11 cellular contexts compared by ENCODE assay signal in genomic region chr11:67582026-67582425, GRCh38. TPM values are rescaled to one million over a fixed set of nuclear protein-coding genes. Genes with fewer than 3 reads are reported as not detected.
A peak's percentile ranks its signal among the peaks of the same experiment; 100 is the strongest.
DNase-seq lines count a peak whose midpoint lies in the region; ATAC-seq and TF ChIP-seq lines count a peak whose summit lies in the region.
"Had no signal": no experiment of that assay in that cellular context is flagged by ENCODE, and none has a peak within 500 bp of the region (broad histone marks: within the 10 kb centered on the region; RNA-seq: fewer than 3 reads in every experiment).

No MANE protein-coding gene starts in this region.

- ATAC-seq in RWPE2 (ENCODE audit: low read depth) (no peak), upper lobe of left lung (ENCODE audit: low FRiP score in 2 of 2) (no peak)

- H3K79me2 ChIP-seq in hepatocyte: peaks cover 22% of the 10 kb centered on the region

- peaks cover 16% of the 10 kb centered on the region for H3K36me3 Mint-ChIP-seq in activated naive CD4-positive, alpha-beta T cell treated with anti-CD3 and anti-CD28 coated beads, Interleukin-2, amount 10 ng/mL, durations not matched to agents 7 days and 5 days

- DNase-seq in activated naive CD4-positive, alpha-beta T cell treated with anti-CD3 and anti-CD28 coated beads, Interleukin-2, amount 10 ng/mL, durations not matched to agents 7 days and 5 days: no peak
- no peak for DNase-seq in activated naive CD4-positive, alpha-beta T cell treated with anti-CD3 and anti-CD28 coated beads, Interleukin-2, amount 50 U/mL, for 16 hours
- DNase-seq in RWPE2 (ENCODE audit: low spot score) (no peak), hepatocyte (ENCODE audit: low spot score) (no peak), upper lobe of left lung (no peak), A172 (ENCODE audit: low spot score) (no peak), SKM-1 (lab: John Stamatoyannopoulos, UW; ENCODE audit: unreplicated experiment) (no peak)
- no peak for DNase-seq in effector CD8-positive, alpha-beta T cell (lab: John Stamatoyannopoulos, UW)
- DNase-seq: NCI-H2029 treated with DMSO at 0.1 percent for 48 hours had no signal

- CTCF ChIA-PET in activated naive CD4-positive, alpha-beta T cell treated with anti-CD3 and anti-CD28 coated beads, Interleukin-2, amount 10 ng/mL, durations not matched to agents 7 days and 5 days (lab: Charles Lee): interaction anchor here (1.0 to 2.2 kb wide), 4 partner anchors 10 to 236 kb away, joined by 3 to 7 read pairs (median 4); no protein-coding TSS in a partner anchor

- TF ChIP-seq CTCF in RWPE2 (IDR thresholded peaks at IDR 0.05; ENCODE audit: poor library complexity, severe bottlenecking) (no peak), hepatocyte (IDR thresholded peaks at IDR 0.05; ENCODE audit: poor library complexity) (no peak), upper lobe of left lung (IDR thresholded peaks at IDR 0.05) (no peak)

- TF ChIP-seq POLR2A in upper lobe of left lung (IDR thresholded peaks at IDR 0.05): no peak

- no peak overlapping the region for H3K4me3 ChIP-seq in RWPE2 (ENCODE audit: severe bottlenecking)
- H3K4me3 ChIP-seq in hepatocyte: no peak overlapping the region
- no peak overlapping the region for H3K4me3 ChIP-seq in upper lobe of left lung

- H4K20me1 ChIP-seq in hepatocyte (ENCODE audit: insufficient read depth, poor library complexity, severe bottlenecking): peaks cover 20% of the 10 kb centered on the region

- peak overlapping the region; percentile 96 for H3K4me2 ChIP-seq in hepatocyte

- H3K9me3 Mint-ChIP-seq in activated naive CD4-positive, alpha-beta T cell treated with anti-CD3 and anti-CD28 coated beads, Interleukin-2, amount 10 ng/mL, durations not matched to agents 7 days and 5 days: no peaks in the 10 kb centered on the region

- H3K4me1 ChIP-seq in RWPE2 (ENCODE audit: insufficient read depth, poor library complexity, severe bottlenecking) (peaks cover 26% of the 10 kb centered on the region), hepatocyte (ENCODE audit: insufficient read depth) (peaks cover 46% of the 10 kb centered on the region), upper lobe of left lung (peaks cover 21 to 38% (median 33%) of the 10 kb centered on the region in 4 donors)

- H3K27me3 ChIP-seq in RWPE2 (ENCODE audit: insufficient read depth, poor library complexity, severe bottlenecking) (no peaks in the 10 kb centered on the region), hepatocyte (no peaks in the 10 kb centered on the region), upper lobe of left lung (no peaks in the 10 kb centered on the region)

- no peak overlapping the region for H3K27ac Mint-ChIP-seq in activated naive CD4-positive, alpha-beta T cell treated with anti-CD3 and anti-CD28 coated beads, Interleukin-2, amount 10 ng/mL, durations not matched to agents 7 days and 5 days

- H3K4me1 Mint-ChIP-seq in activated naive CD4-positive, alpha-beta T cell treated with anti-CD3 and anti-CD28 coated beads, Interleukin-2, amount 10 ng/mL, durations not matched to agents 7 days and 5 days: peaks cover 51% of the 10 kb centered on the region

- H3K4me3 Mint-ChIP-seq in activated naive CD4-positive, alpha-beta T cell treated with anti-CD3 and anti-CD28 coated beads, Interleukin-2, amount 10 ng/mL, durations not matched to agents 7 days and 5 days: peak overlapping the region; percentile 95

- H3K36me3 ChIP-seq in RWPE2 (ENCODE audit: low read depth) (peaks cover 25% of the 10 kb centered on the region), hepatocyte (replicated peaks; ENCODE audit: insufficient read depth, low read depth) (no peaks in the 10 kb centered on the region), upper lobe of left lung (peaks cover 0 to 21% (median 17%) of the 10 kb centered on the region in 4 donors)

- H3K27ac ChIP-seq in RWPE2 (ENCODE audit: poor library complexity, severe bottlenecking) (peak overlapping the region; percentile 92), hepatocyte (peak overlapping the region; percentile 84), upper lobe of left lung (peak overlapping the region; percentile 91 to 99 (median 97))

- no peak overlapping the region for H2AFZ ChIP-seq in hepatocyte

- TF ChIP-seq EP300 in upper lobe of left lung (IDR thresholded peaks at IDR 0.05): no peak

- no peaks in the 10 kb centered on the region for H3K9me2 ChIP-seq in hepatocyte (replicated peaks; ENCODE audit: insufficient read depth)

- H3K9me3 ChIP-seq in RWPE2 (ENCODE audit: severe bottlenecking) (no peaks in the 10 kb centered on the region), hepatocyte (ENCODE audit: low read depth) (no peaks in the 10 kb centered on the region), upper lobe of left lung (no peaks in the 10 kb centered on the region)

- peaks cover 54% of the 10 kb centered on the region for H3K27me3 Mint-ChIP-seq in activated naive CD4-positive, alpha-beta T cell treated with anti-CD3 and anti-CD28 coated beads, Interleukin-2, amount 10 ng/mL, durations not matched to agents 7 days and 5 days

- WGBS in hepatocyte (ENCODE audit: low lambda C conversion rate, missing lambda C conversion rate): 63% methylated on average over 3 of the region's 3 CpGs
- WGBS in upper lobe of left lung, 2 donors: 43 to 64% methylated on average over 3 of the region's 3 CpGs

RNA-seq across cellular contexts. Expression of gene GSTP1, which starts 1.6 kb away (rescaled TPM):
- total RNA-seq in hepatocyte (943 and 1,040 TPM in 2 replicates), upper lobe of left lung (1,000 to 10,000 TPM in 4 of 6 donors, 100 to 1,000 TPM in 2; 600 to 1,952 (median 1,144) TPM)
- polyA plus RNA-seq in hepatocyte: 1,974 and 1,982 TPM in 2 replicates
- total RNA-seq in A172 (2014; rRNA removed; shearing (Covaris generic)): 639 and 900 TPM in 2 replicates

RNA-seq across cellular contexts. Expression of gene NDUFV1, which starts 24.7 kb away (rescaled TPM):
- total RNA-seq in hepatocyte (163 and 194 TPM in 2 replicates), upper lobe of left lung (100 to 1,000 TPM; 169 to 395 (median 205) TPM)
- polyA plus RNA-seq in hepatocyte: 226 and 239 TPM in 2 replicates
- 171 and 199 TPM in 2 replicates for total RNA-seq in A172 (2014; rRNA removed; shearing (Covaris generic))

RNA-seq across cellular contexts. Expression of gene NUDT8, which starts 47.7 kb away (rescaled TPM):
- total RNA-seq in hepatocyte: 12.9 and 13.6 TPM in 2 replicates
- polyA plus RNA-seq in hepatocyte: 28.7 and 29.2 TPM in 2 replicates
- total RNA-seq in upper lobe of left lung: 10 to 100 TPM in 4 of 6 donors, 1 to 10 TPM in 1, not detected in 1; 4.3 to 17.8 (median 13.9) TPM
- 5.3 and 11.9 TPM in 2 replicates for total RNA-seq in A172 (2014; rRNA removed; shearing (Covaris generic))

RNA-seq across cellular contexts. Expression of gene TBX10, which starts 57.5 kb away (rescaled TPM):
- total RNA-seq in hepatocyte (0.70 TPM in 1 of 2 replicates, not detected in the other), upper lobe of left lung (not detected)
- 0.34 TPM in 1 of 2 replicates, not detected in the other for polyA plus RNA-seq in hepatocyte
- not detected in 2 replicates for total RNA-seq in A172 (2014; rRNA removed; shearing (Covaris generic))
- total RNA-seq: activated CD8-positive, alpha-beta memory T cell treated with anti-CD3 and anti-CD28 coated beads for 36 hours; pulmonary artery endothelial cell had no signal

RNA-seq across cellular contexts. Expression of gene CABP2, which starts 58.8 kb away (rescaled TPM):
- not detected in 2 replicates for total RNA-seq in hepatocyte
- not detected in 2 replicates for polyA plus RNA-seq in hepatocyte
- total RNA-seq in upper lobe of left lung: not detected
- not detected in 2 replicates for total RNA-seq in A172 (2014; rRNA removed; shearing (Covaris generic))
- total RNA-seq: activated CD8-positive, alpha-beta memory T cell treated with anti-CD3 and anti-CD28 coated beads for 36 hours; pulmonary artery endothelial cell had no signal
